Comparison of ENCODE assay signal across 23 cellular contexts in genomic region chr19:46420056-46420455, GRCh38. TPM values are rescaled to one million over a fixed set of nuclear protein-coding genes. Genes with fewer than 3 reads are reported as not detected.
"Had no signal": no experiment of that assay in that cellular context is flagged by ENCODE, and none has a peak within 500 bp of the region (broad histone marks: within the 10 kb centered on the region; RNA-seq: fewer than 3 reads in every experiment).

No MANE protein-coding gene starts in this region.

- ATAC-seq: left cardiac atrium; lower lobe of right lung; natural killer cell treated with Interleukin-12 subunit alpha and Interleukin-12 subunit beta and Interleukin-15 and Interleukin-18, amount 100 ng/mL, for 72 hours; psoas muscle; right lobe of liver; stimulated activated naive B cell treated with anti-CD40 and anti-IgM and Interleukin-4, amounts not matched to agents 10 μg/mL and 1 μg/mL and 100 μg/mL, for 72 hours; stimulated activated naive CD8-positive, alpha-beta T cell treated with anti-CD3 and anti-CD28 coated beads, Interleukin-15, amount 100 ng/mL, for 72 hours had no signal

- H3K4me1 Mint-ChIP-seq: immature natural killer cell; stimulated activated naive B cell treated with anti-CD40 and anti-IgM and Interleukin-4, amounts not matched to agents 10 μg/mL and 1 μg/mL and 100 μg/mL, for 72 hours had no signal

- H3K36me3 Mint-ChIP-seq: immature natural killer cell; natural killer cell treated with Interleukin-12 subunit alpha and Interleukin-12 subunit beta and Interleukin-15 and Interleukin-18, amount 100 ng/mL, for 72 hours; stimulated activated naive B cell treated with anti-CD40 and anti-IgM and Interleukin-4, amounts not matched to agents 10 μg/mL and 1 μg/mL and 100 μg/mL, for 72 hours; type B pancreatic cell had no signal

- DNase-seq: effector memory CD4-positive, alpha-beta T cell; foreskin fibroblast; immature natural killer cell; left cardiac atrium; left ventricle myocardium inferior; mesenchymal stem cell; midbrain; psoas muscle; retina; right lobe of liver; stimulated activated CD4-positive, alpha-beta T cell treated with anti-CD3 and anti-CD28 coated beads, Interleukin-2, amount 100 ng/mL, for 24 hours; stimulated activated CD4-positive, alpha-beta T cell treated with anti-CD3 and anti-CD28 coated beads, Interleukin-4, amount 100 ng/mL, for 4 hours; stimulated activated naive B cell treated with anti-CD40 and anti-IgM and Interleukin-4, amounts not matched to agents 10 μg/mL and 1 μg/mL and 100 μg/mL, for 72 hours; stimulated activated naive CD8-positive, alpha-beta T cell treated with anti-CD3 and anti-CD28 coated beads, Interleukin-15, amount 100 ng/mL, for 72 hours had no signal

- H3K9me3 Mint-ChIP-seq: immature natural killer cell; natural killer cell treated with Interleukin-12 subunit alpha and Interleukin-12 subunit beta and Interleukin-15 and Interleukin-18, amount 100 ng/mL, for 72 hours; stimulated activated naive B cell treated with anti-CD40 and anti-IgM and Interleukin-4, amounts not matched to agents 10 μg/mL and 1 μg/mL and 100 μg/mL, for 72 hours; stimulated activated naive CD8-positive, alpha-beta T cell treated with anti-CD3 and anti-CD28 coated beads, Interleukin-15, amount 100 ng/mL, for 72 hours; type B pancreatic cell had no signal

- H3K9me3 ChIP-seq: esophagus muscularis mucosa, left ventricle myocardium inferior, lower lobe of right lung, psoas muscle, right lobe of liver had no signal

- H3K4me3 ChIP-seq: esophagus muscularis mucosa, left ventricle myocardium inferior, lower lobe of right lung, psoas muscle, right lobe of liver had no signal

- H3K27ac Mint-ChIP-seq: immature natural killer cell; natural killer cell treated with Interleukin-12 subunit alpha and Interleukin-12 subunit beta and Interleukin-15 and Interleukin-18, amount 100 ng/mL, for 72 hours; stimulated activated naive B cell treated with anti-CD40 and anti-IgM and Interleukin-4, amounts not matched to agents 10 μg/mL and 1 μg/mL and 100 μg/mL, for 72 hours; stimulated activated naive CD8-positive, alpha-beta T cell treated with anti-CD3 and anti-CD28 coated beads, Interleukin-15, amount 100 ng/mL, for 72 hours; type B pancreatic cell had no signal

- H3K4me3 Mint-ChIP-seq: immature natural killer cell; natural killer cell treated with Interleukin-12 subunit alpha and Interleukin-12 subunit beta and Interleukin-15 and Interleukin-18, amount 100 ng/mL, for 72 hours; stimulated activated naive B cell treated with anti-CD40 and anti-IgM and Interleukin-4, amounts not matched to agents 10 μg/mL and 1 μg/mL and 100 μg/mL, for 72 hours; stimulated activated naive CD8-positive, alpha-beta T cell treated with anti-CD3 and anti-CD28 coated beads, Interleukin-15, amount 100 ng/mL, for 72 hours; type B pancreatic cell had no signal

- FAIRE-seq: endometrium, keratinocyte, urothelium cell line had no signal

- H3K27ac ChIP-seq: esophagus muscularis mucosa, left ventricle myocardium inferior, lower lobe of right lung, psoas muscle, right lobe of liver had no signal

- H3K36me3 ChIP-seq: esophagus muscularis mucosa, left ventricle myocardium inferior, lower lobe of right lung, right lobe of liver had no signal

- H3K4me1 ChIP-seq: psoas muscle had no signal

RNA-seq across cellular contexts. Expression of gene CCDC8, which starts 6.7 kb away (rescaled TPM):
- total RNA-seq: natural killer cell treated with Interleukin-12 subunit alpha and Interleukin-12 subunit beta and Interleukin-15 and Interleukin-18, amount 100 ng/mL, for 72 hours had no signal
- polyA plus RNA-seq: immature natural killer cell had no signal

RNA-seq across cellular contexts. Expression of gene PNMA8C, which starts 8.7 kb away (rescaled TPM):
- total RNA-seq: left ventricle myocardium inferior; natural killer cell treated with Interleukin-12 subunit alpha and Interleukin-12 subunit beta and Interleukin-15 and Interleukin-18, amount 100 ng/mL, for 72 hours; omental fat pad; psoas muscle; right lobe of liver; subcutaneous adipose tissue had no signal
- polyA plus RNA-seq: keratinocyte had no signal

RNA-seq across cellular contexts. Expression of gene PNMA8A, which starts 51.3 kb away (rescaled TPM):
- total RNA-seq: natural killer cell treated with Interleukin-12 subunit alpha and Interleukin-12 subunit beta and Interleukin-15 and Interleukin-18, amount 100 ng/mL, for 72 hours had no signal
- polyA plus RNA-seq: immature natural killer cell had no signal
